In the genomic region with DNA sequence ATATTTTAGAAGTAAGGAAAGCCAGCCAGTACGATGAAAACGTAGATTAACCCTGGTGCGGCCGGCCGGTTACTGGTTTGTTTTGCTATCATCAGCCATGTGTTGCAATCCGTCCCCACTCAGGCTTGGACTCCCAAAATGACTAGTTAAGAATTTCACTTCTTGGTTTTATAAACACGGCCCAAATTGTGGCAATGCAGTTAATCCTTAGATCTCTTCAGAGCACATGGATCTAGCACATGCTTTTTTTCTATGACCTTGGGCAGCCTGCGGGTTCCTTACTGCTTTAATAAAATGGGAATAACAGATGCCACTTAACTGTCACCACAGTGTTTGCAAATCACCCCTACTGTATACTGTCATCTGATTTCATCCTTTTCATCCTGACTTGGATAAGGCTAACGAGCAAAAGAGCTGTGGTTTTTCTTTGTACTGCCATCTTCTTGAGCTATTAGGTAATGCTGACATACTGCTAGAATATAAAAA, we compare ENCODE assay signal across 8 cellular contexts. TPM values are rescaled to one million over a fixed set of nuclear protein-coding genes. Genes with fewer than 3 reads are reported as not detected.
DNase-seq lines count a peak whose midpoint lies in the region; ATAC-seq, FAIRE-seq and TF ChIP-seq lines count a peak whose summit lies in the region.

No MANE protein-coding gene starts in this region.

- TF ChIP-seq POLR2A in uterus (IDR thresholded peaks at IDR 0.05) (no peak), H54 (IDR thresholded peaks at IDR 0.05; ENCODE audit: low read depth, low read length) (no peak)

- TF ChIP-seq CTCF in AG09309 (IDR thresholded peaks at IDR 0.05; ENCODE audit: control insufficient read depth, insufficient read depth, low read depth, low read length, missing control alignments): peak; percentile 8
- no peak; the same call in 1 of the 2 replicates for TF ChIP-seq CTCF in Panc1 (IDR thresholded peaks at IDR 0.05)
- no peak for TF ChIP-seq CTCF in uterus (IDR thresholded peaks at IDR 0.05)

- H3K36me3 Mint-ChIP-seq in dendritic cell treated with granulocyte-macrophage colony-stimulating factor and Interleukin-4, amounts not matched to agents 40 ng/mL and 50 ng/mL, for 4 days (ENCODE audit: low read depth): peaks cover 20% of the 10 kb centered on the region

- H3K27me3 ChIP-seq in Panc1 (ENCODE audit: control insufficient read depth, insufficient read depth, low read length) (no peaks in the 10 kb centered on the region), uterus (no peaks in the 10 kb centered on the region)

- peak overlapping the region; percentile 95 for H3K4me3 Mint-ChIP-seq in dendritic cell treated with granulocyte-macrophage colony-stimulating factor and Interleukin-4, amounts not matched to agents 40 ng/mL and 50 ng/mL, for 4 days

- H3K4me3 ChIP-seq in AG09309 (ENCODE audit: control insufficient read depth, low read depth, low read length): peak overlapping the region; percentile 54
- H3K4me3 ChIP-seq in Panc1 (ENCODE audit: low read depth in 2 of 2, low read length in 2 of 2): peak overlapping the region; percentile 70 to 72
- peak overlapping the region; percentile 46 to 83 for H3K4me3 ChIP-seq in uterus

- H3K27me3 Mint-ChIP-seq in dendritic cell treated with granulocyte-macrophage colony-stimulating factor and Interleukin-4, amounts not matched to agents 40 ng/mL and 50 ng/mL, for 4 days: no peaks in the 10 kb centered on the region

- H3K4me1 ChIP-seq in Panc1 (ENCODE audit: control insufficient read depth, insufficient read depth, low read length) (peaks cover 19% of the 10 kb centered on the region), uterus (peaks cover 0 to 6% of the 10 kb centered on the region in 2 donors)

- no peaks in the 10 kb centered on the region for H3K9me3 Mint-ChIP-seq in dendritic cell treated with granulocyte-macrophage colony-stimulating factor and Interleukin-4, amounts not matched to agents 40 ng/mL and 50 ng/mL, for 4 days

- POLR2A ChIA-PET in Panc1 (lab: Charles Lee): no interaction called here

- peaks cover 39% of the 10 kb centered on the region for H3K4me1 Mint-ChIP-seq in dendritic cell treated with granulocyte-macrophage colony-stimulating factor and Interleukin-4, amounts not matched to agents 40 ng/mL and 50 ng/mL, for 4 days (ENCODE audit: low read depth)

- in situ Hi-C loops in Panc1 (cut with HindIII; ENCODE audit: low pct_unique_long_range_greater_than_20kb, low sequenced_read_pairs): no loop called here

- H3K9me3 ChIP-seq in Panc1 (ENCODE audit: control insufficient read depth, insufficient read depth, low read depth, low read length) (no peaks in the 10 kb centered on the region), uterus (no peaks in the 10 kb centered on the region)

- no peak for FAIRE-seq in H54 (lab: Jason Lieb, UNC)

- no peaks in the 10 kb centered on the region; the same call in none of the 2 replicates for H3K36me3 ChIP-seq in Panc1 (ENCODE audit: control insufficient read depth, insufficient read depth, low read length)
- H3K36me3 ChIP-seq in uterus: no peaks in the 10 kb centered on the region

- CTCF ChIA-PET in Panc1 (lab: Charles Lee): no interaction called here

- peak overlapping the region; percentile 91 for H3K27ac Mint-ChIP-seq in dendritic cell treated with granulocyte-macrophage colony-stimulating factor and Interleukin-4, amounts not matched to agents 40 ng/mL and 50 ng/mL, for 4 days

- BruUV-seq in Panc1 (replicated peaks; lab: Mats Ljungman, UMichigan): TSS peak; percentile 67

- peak; percentile 42 for ATAC-seq in GM18868 (IDR thresholded peaks at IDR 0.05; ENCODE audit: unreplicated experiment)
- ATAC-seq in Panc1: no peak

- H3K27ac ChIP-seq in Panc1 (ENCODE audit: low read length) (peak overlapping the region; percentile 76), uterus (peak overlapping the region; percentile 97 to 99)

- DNase-seq in AG09309 (ENCODE audit: low read depth): no peak
- DNase-seq in Panc1 (ENCODE audit: low read depth, low spot score): no peak
- DNase-seq in midbrain (lab: John Stamatoyannopoulos, UW): peak; percentile 46
- peak in 1 of 2 donors; percentile 26 for DNase-seq in uterus
- no peak for DNase-seq in H54 (ENCODE audit: insufficient read length, low spot score)
- DNase-seq in islet precursor cell: no peak

- intact Hi-C loops in Panc1 (cut with micrococcal nuclease; ENCODE audit: unreplicated experiment) (no loop called here), uterus (cut with DNase I; ENCODE audit: low total_unique reads) (no loop called here)
- intact Hi-C loops in dendritic cell treated with granulocyte-macrophage colony-stimulating factor and Interleukin-4, amounts not matched to agents 40 ng/mL and 50 ng/mL, for 4 days (cut with micrococcal nuclease): loop anchor here (5.0 kb wide), 1 partner anchor 37 kb away; no protein-coding TSS in a partner anchor

RNA-seq across cellular contexts. Expression of gene NDFIP1, which starts 1.5 kb away (rescaled TPM):
- total RNA-seq in Panc1 (2021; ENCODE audit: unreplicated experiment) (40.9 TPM), uterus (100 to 1,000 TPM in 1 of 4 donors, 10 to 100 TPM in 3; 53.2 to 124 (median 89.0) TPM)
- 66.3 TPM for polyA plus RNA-seq in Panc1 (2012; ENCODE audit: insufficient read length)
